Comparison of ENCODE assay signal across 10 cellular contexts in genomic region chr19:48617146-48617937, GRCh38. TPM values are rescaled to one million over a fixed set of nuclear protein-coding genes. Genes with fewer than 3 reads are reported as not detected.
DNase-seq lines count a peak whose midpoint lies in the region; ATAC-seq and TF ChIP-seq lines count a peak whose summit lies in the region.
"Had no signal": no experiment of that assay in that cellular context is flagged by ENCODE, and none has a peak within 500 bp of the region (broad histone marks: within the 10 kb centered on the region; RNA-seq: fewer than 3 reads in every experiment).

No MANE protein-coding gene starts in this region.

- H3K4me1 ChIP-seq in iPS-20b (ENCODE audit: insufficient read depth, low read length): peaks cover 15% of the 10 kb centered on the region
- H3K4me1 ChIP-seq in stomach: peaks cover 38 to 74% (median 65%) of the 10 kb centered on the region in 4 donors

- H3K4me1 Mint-ChIP-seq in activated CD4-positive, alpha-beta T cell treated with anti-CD3 and anti-CD28 coated beads for 36 hours: peaks cover 37% of the 10 kb centered on the region
- peaks cover 5% of the 10 kb centered on the region for H3K4me1 Mint-ChIP-seq in activated T-helper 17 cell treated with anti-CD3 and anti-CD28 coated beads, Interleukin-2, amount 50 U/mL, for 72 hours

- H3K27ac ChIP-seq in iPS-20b (ENCODE audit: low read length) (no peak overlapping the region), stomach (peak overlapping the region; percentile 77 to 94 (median 93))

- peak overlapping the region; percentile 99 for H3K9ac ChIP-seq in iPS-20b (ENCODE audit: low read depth, low read length)

- H3K27me3 Mint-ChIP-seq in activated CD4-positive, alpha-beta T cell treated with anti-CD3 and anti-CD28 coated beads for 36 hours: no peaks in the 10 kb centered on the region
- no peaks in the 10 kb centered on the region for H3K27me3 Mint-ChIP-seq in activated T-helper 17 cell treated with anti-CD3 and anti-CD28 coated beads, Interleukin-2, amount 50 U/mL, for 72 hours

- H3K27me3 ChIP-seq in iPS-20b (ENCODE audit: insufficient read depth, low read length) (no peaks in the 10 kb centered on the region), stomach (no peaks in the 10 kb centered on the region)

- WGBS in stomach, 5 donors: 26 to 44% (median 37%) methylated on average over 13 to 18 of the region's 18 CpGs

- H3K9me3 ChIP-seq in iPS-20b (ENCODE audit: insufficient read depth, low read depth, low read length): no peaks in the 10 kb centered on the region
- no peaks in the 10 kb centered on the region for H3K9me3 ChIP-seq in stomach

- no peak for DNase-seq in activated CD4-positive, alpha-beta T cell treated with anti-CD3 and anti-CD28 coated beads for 36 hours
- DNase-seq in activated CD4-positive, alpha-beta T cell treated with anti-CD3 and anti-CD28 coated beads for 1 hour: no peak
- peak; percentile 49 for DNase-seq in stomach
- no peak for DNase-seq in activated CD4-positive, alpha-beta T cell treated with anti-CD3 and anti-CD28 coated beads, Interleukin-2, amount 50 U/mL, for 1 hour

- CTCF ChIA-PET in activated CD4-positive, alpha-beta T cell treated with anti-CD3 and anti-CD28 coated beads for 36 hours (lab: Charles Lee): interaction anchor here (0.6 kb wide), 1 partner anchor 225 kb away, joined by 3 read pairs; no protein-coding TSS in a partner anchor

- no peak for TF ChIP-seq POLR2A in stomach (IDR thresholded peaks at IDR 0.05)

- peak overlapping the region; percentile 95 for H3K4me3 ChIP-seq in iPS-20b (ENCODE audit: low read length)
- peak overlapping the region; percentile 72 to 93 (median 90) for H3K4me3 ChIP-seq in stomach

- no peaks in the 10 kb centered on the region for H3K9me3 Mint-ChIP-seq in activated CD4-positive, alpha-beta T cell treated with anti-CD3 and anti-CD28 coated beads for 36 hours (ENCODE audit: low read depth)
- no peaks in the 10 kb centered on the region for H3K9me3 Mint-ChIP-seq in activated T-helper 17 cell treated with anti-CD3 and anti-CD28 coated beads, Interleukin-2, amount 50 U/mL, for 72 hours

- no peak for ATAC-seq in activated CD4-positive, alpha-beta T cell treated with anti-CD3 and anti-CD28 coated beads for 36 hours
- no peak for ATAC-seq in activated T-helper 17 cell treated with anti-CD3 and anti-CD28 coated beads, Interleukin-2, amount 50 U/mL, for 72 hours (replicated peaks)
- no peak for ATAC-seq in GM18870 (IDR thresholded peaks at IDR 0.05; ENCODE audit: unreplicated experiment)
- ATAC-seq in HG03442 (IDR thresholded peaks at IDR 0.05; ENCODE audit: unreplicated experiment): no peak

- peaks cover 35% of the 10 kb centered on the region for H3K36me3 ChIP-seq in iPS-20b (ENCODE audit: insufficient read depth, low read depth, low read length)
- H3K36me3 ChIP-seq in stomach: peaks cover 24 to 32% (median 30%) of the 10 kb centered on the region in 4 donors

- peak overlapping the region; percentile 94 for H3K4me3 Mint-ChIP-seq in activated CD4-positive, alpha-beta T cell treated with anti-CD3 and anti-CD28 coated beads for 36 hours
- H3K4me3 Mint-ChIP-seq in activated T-helper 17 cell treated with anti-CD3 and anti-CD28 coated beads, Interleukin-2, amount 50 U/mL, for 72 hours: peak overlapping the region; percentile 99

- H3K36me3 Mint-ChIP-seq in activated CD4-positive, alpha-beta T cell treated with anti-CD3 and anti-CD28 coated beads for 36 hours (ENCODE audit: low read depth): peaks cover 55% of the 10 kb centered on the region
- peaks cover 80% of the 10 kb centered on the region for H3K36me3 Mint-ChIP-seq in activated T-helper 17 cell treated with anti-CD3 and anti-CD28 coated beads, Interleukin-2, amount 50 U/mL, for 72 hours (ENCODE audit: low read depth)

- peak in 1 of 7 experiments; percentile 9 for TF ChIP-seq CTCF in stomach (IDR thresholded peaks at IDR 0.05)

- intact Hi-C loops in activated CD4-positive, alpha-beta T cell treated with anti-CD3 and anti-CD28 coated beads for 36 hours (cut with DNase I, micrococcal nuclease): no loop called here
- intact Hi-C loops in stomach (cut with DNase I; ENCODE audit: low total_unique reads): no loop called here

- TF ChIP-seq EP300 in stomach (IDR thresholded peaks at IDR 0.05): no peak

- peak overlapping the region; percentile 97 for H3K27ac Mint-ChIP-seq in activated CD4-positive, alpha-beta T cell treated with anti-CD3 and anti-CD28 coated beads for 36 hours
- peak overlapping the region; percentile 100 for H3K27ac Mint-ChIP-seq in activated T-helper 17 cell treated with anti-CD3 and anti-CD28 coated beads, Interleukin-2, amount 50 U/mL, for 72 hours

- POLR2A ChIA-PET in activated CD4-positive, alpha-beta T cell treated with anti-CD3 and anti-CD28 coated beads for 36 hours (lab: Charles Lee): interaction anchor here (0.5 to 1.3 kb wide), 6 partner anchors 9 to 198 kb away, joined by 3 to 6 read pairs (median 3); no protein-coding TSS in a partner anchor

RNA-seq across cellular contexts. Expression of gene RPL18, which starts 1.6 kb away (rescaled TPM):
- 1,000 to 10,000 TPM; 2,026 to 2,191 TPM for total RNA-seq in activated CD4-positive, alpha-beta T cell treated with anti-CD3 and anti-CD28 coated beads for 36 hours
- total RNA-seq in activated T-helper 17 cell treated with anti-CD3 and anti-CD28 coated beads, Interleukin-2, amount 50 U/mL, for 72 hours: 1,000 to 10,000 TPM; 1,785 to 2,369 TPM
- total RNA-seq in stomach: 1,000 to 10,000 TPM; 1,272 to 3,316 (median 1,768) TPM
- 1,000 to 10,000 TPM; 2,771 to 3,739 (median 3,620) TPM for polyA plus RNA-seq in stomach

RNA-seq across cellular contexts. Expression of gene SPHK2, which starts 2.0 kb away (rescaled TPM):
- total RNA-seq in activated CD4-positive, alpha-beta T cell treated with anti-CD3 and anti-CD28 coated beads for 36 hours: 10 to 100 TPM; 27.0 TPM
- total RNA-seq in activated T-helper 17 cell treated with anti-CD3 and anti-CD28 coated beads, Interleukin-2, amount 50 U/mL, for 72 hours: 10 to 100 TPM; 31.3 to 49.3 TPM
- 100 to 1,000 TPM in 1 of 5 donors, 10 to 100 TPM in 4; 10.6 to 156 (median 19.2) TPM for total RNA-seq in stomach
- polyA plus RNA-seq in stomach: 10 to 100 TPM in 2 of 3 donors, 1 to 10 TPM in 1; 9.4 to 20.5 (median 19.9) TPM

RNA-seq across cellular contexts. Expression of gene FAM83E, which starts 2.5 kb away (rescaled TPM):
- 1 to 10 TPM; 1.5 to 4.1 TPM for total RNA-seq in activated CD4-positive, alpha-beta T cell treated with anti-CD3 and anti-CD28 coated beads for 36 hours
- 1 to 10 TPM; 4.6 to 8.6 TPM for total RNA-seq in activated T-helper 17 cell treated with anti-CD3 and anti-CD28 coated beads, Interleukin-2, amount 50 U/mL, for 72 hours
- 100 to 1,000 TPM in 2 of 5 donors, 10 to 100 TPM in 3; 17.5 to 275 (median 56.0) TPM for total RNA-seq in stomach
- 10 to 100 TPM; 13.3 to 62.5 (median 15.4) TPM for polyA plus RNA-seq in stomach
- total RNA-seq: glomerular endothelial cell had no signal

RNA-seq across cellular contexts. Expression of gene SPACA4, which starts 10.8 kb away (rescaled TPM):
- not detected for total RNA-seq in activated CD4-positive, alpha-beta T cell treated with anti-CD3 and anti-CD28 coated beads for 36 hours
- not detected for total RNA-seq in activated T-helper 17 cell treated with anti-CD3 and anti-CD28 coated beads, Interleukin-2, amount 50 U/mL, for 72 hours
- not detected for total RNA-seq in stomach
- polyA plus RNA-seq in stomach: not detected
- total RNA-seq: glomerular endothelial cell, M059J had no signal

RNA-seq across cellular contexts. Expression of gene DBP, which starts 19.8 kb away (rescaled TPM):
- 10 to 100 TPM in 1 of 2 experiments, 1 to 10 TPM in 1; 8.3 to 12.4 TPM for total RNA-seq in activated CD4-positive, alpha-beta T cell treated with anti-CD3 and anti-CD28 coated beads for 36 hours
- total RNA-seq in activated T-helper 17 cell treated with anti-CD3 and anti-CD28 coated beads, Interleukin-2, amount 50 U/mL, for 72 hours: 1 to 10 TPM; 5.3 to 9.3 TPM
- 10 to 100 TPM in 1 of 5 donors, 1 to 10 TPM in 3, not detected in 1; 7.2 to 21.7 (median 9.7) TPM for total RNA-seq in stomach
- 10 to 100 TPM in 1 of 3 donors, 1 to 10 TPM in 2; 4.2 to 29.0 (median 9.2) TPM for polyA plus RNA-seq in stomach
